ENCODE assay signal across 11 cellular contexts in genomic region chr22:43639228-43639948, GRCh38.
"Had no signal": no experiment of that assay in that cellular context is flagged by ENCODE, and none has a peak within 500 bp of the region (broad histone marks: within the 10 kb centered on the region; RNA-seq: fewer than 3 reads in every experiment).

No MANE protein-coding gene starts in this region.

- H3K4me3 ChIP-seq: GM23248, GM23338, HAP-1 had no signal

- H2AFZ ChIP-seq: GM23248, GM23338 had no signal

- H3K27ac Mint-ChIP-seq: GM23338, H9, HFFc6 had no signal

- ATAC-seq: GM23338, HCT116 had no signal

- DNase-seq: GM23248, GOT3, H7, H9, HCEC 1CT, HFFc6 had no signal

- H3K4me3 Mint-ChIP-seq: GM23338, H9, HFFc6 had no signal

- H3K27ac ChIP-seq: GM23248 had no signal

- H3K36me3 ChIP-seq: HAP-1 had no signal

- H3K4me1 ChIP-seq: HAP-1 had no signal

- H3K9ac ChIP-seq: GM23248 had no signal

- FAIRE-seq: H1, H54 had no signal

- H3K4me1 Mint-ChIP-seq: GM23338, H9 had no signal

- H3K4me2 ChIP-seq: GM23338 had no signal
